ENCODE assay signal across 9 cellular contexts in the genomic region with DNA sequence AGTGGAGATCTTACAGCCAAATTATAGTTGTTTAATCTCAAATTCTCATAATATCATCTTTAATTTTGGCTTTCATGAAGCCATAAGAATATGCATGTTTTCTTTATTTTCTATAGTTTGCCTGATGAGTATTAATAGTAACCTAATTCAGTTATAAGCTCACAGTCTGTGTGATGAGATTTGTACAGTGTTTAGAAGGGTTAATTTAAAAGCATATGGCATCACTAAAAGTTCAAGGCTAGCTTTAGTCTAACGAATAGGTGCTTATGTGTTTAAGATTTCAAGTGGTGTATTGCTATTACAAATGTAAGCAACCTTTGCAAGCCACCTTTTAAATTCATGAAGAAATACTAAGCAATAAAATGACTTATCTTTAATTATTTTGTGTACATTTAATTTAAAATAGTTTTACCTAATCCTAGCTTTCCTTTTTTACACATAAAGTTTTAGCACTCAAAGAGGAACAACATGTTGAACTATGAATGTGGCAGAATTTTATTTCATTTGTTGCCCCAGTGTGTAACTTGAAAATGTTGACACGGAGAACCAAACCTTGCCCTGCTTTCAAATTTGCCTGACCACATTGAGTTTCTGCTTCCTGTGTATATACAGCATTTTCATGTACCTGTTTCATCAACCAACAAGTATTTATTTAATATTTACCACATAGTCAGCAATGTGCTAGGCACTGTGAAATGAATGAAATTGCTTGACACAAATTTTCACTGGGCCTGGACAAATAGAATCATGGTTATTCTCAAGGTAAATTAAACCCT. TPM values are rescaled to one million over a fixed set of nuclear protein-coding genes. Genes with fewer than 3 reads are reported as not detected.
DNase-seq lines count a peak whose midpoint lies in the region; ATAC-seq and TF ChIP-seq lines count a peak whose summit lies in the region.
"Had no signal": no experiment of that assay in that cellular context is flagged by ENCODE, and none has a peak within 500 bp of the region (broad histone marks: within the 10 kb centered on the region; RNA-seq: fewer than 3 reads in every experiment).

No MANE protein-coding gene starts in this region.

- peak overlapping the region; percentile 93 for H3K4me3 Mint-ChIP-seq in T-helper 17 cell

- H3K36me3 Mint-ChIP-seq in T-helper 17 cell (ENCODE audit: low read depth) = peaks cover 2% of the 10 kb centered on the region

- no TSS peak for BruUV-seq in A673 (replicated peaks; lab: Mats Ljungman, UMichigan)

- peaks cover 19% of the 10 kb centered on the region for H3K79me2 ChIP-seq in DND-41 (ENCODE audit: insufficient read depth, low read length)

- TF ChIP-seq CTCF in A673 (conservative IDR thresholded peaks at IDR 0.05; ENCODE audit: low read depth, low read length) (no peak), DND-41 (IDR thresholded peaks at IDR 0.05; ENCODE audit: borderline replicate concordance, extremely low read depth, low read length, poor library complexity, severe bottlenecking) (no peak)

- POLR2A ChIA-PET in A673 (lab: Charles Lee; ENCODE audit: low non-redundant PET) = no interaction called here

- H3K4me1 Mint-ChIP-seq in T-helper 17 cell = peaks cover 26% of the 10 kb centered on the region

- H3K27ac ChIP-seq in A673 (ENCODE audit: low read depth, low read length, poor library complexity, severe bottlenecking) (peak overlapping the region; percentile 84), DND-41 (ENCODE audit: low read length) (peak overlapping the region; percentile 87), iPS-20b (ENCODE audit: low read length) (peak overlapping the region; percentile 36)

- H2AFZ ChIP-seq in DND-41 (ENCODE audit: low read depth, low read length) = peak overlapping the region; percentile 90; the same call in 1 of the 2 replicates

- H3K4me3 ChIP-seq in A673 (ENCODE audit: low read depth, low read length, poor library complexity, severe bottlenecking) = peak overlapping the region; percentile 43
- peak overlapping the region; percentile 32 to 58 for H3K4me3 ChIP-seq in DND-41 (ENCODE audit: low read depth in 1 of 2, low read length in 2 of 2)
- peak overlapping the region; percentile 66 for H3K4me3 ChIP-seq in iPS-20b (ENCODE audit: low read length)

- H3K4me1 ChIP-seq in A673 (ENCODE audit: insufficient read depth, low read length, poor library complexity, severe bottlenecking) (peaks cover 36% of the 10 kb centered on the region), DND-41 (ENCODE audit: insufficient read depth, low read length) (peaks cover 33% of the 10 kb centered on the region), iPS-20b (ENCODE audit: insufficient read depth, low read length) (peaks cover 36% of the 10 kb centered on the region)

- DNase-seq in A673 (ENCODE audit: low spot score) (no peak), DND-41 (no peak), T-helper 17 cell (no peak), NK-92 (lab: John Stamatoyannopoulos, UW; ENCODE audit: unreplicated experiment) (no peak), nucleus accumbens (lab: John Stamatoyannopoulos, UW) (no peak), D341Med (ENCODE audit: low spot score) (no peak)
- DNase-seq: activated CD8-positive, alpha-beta memory T cell treated with anti-CD3 and anti-CD28 coated beads, Interleukin-2, amount 50 U/mL, for 4 hours had no signal

- CTCF ChIA-PET in A673 (lab: Charles Lee) = interaction anchor here (1.6 kb wide), 1 partner anchor 51 kb away, joined by 3 read pairs; no protein-coding TSS in a partner anchor

- H3K9ac ChIP-seq in DND-41 (ENCODE audit: low read depth, low read length) (peak overlapping the region; percentile 63), iPS-20b (ENCODE audit: low read depth, low read length) (peak overlapping the region; percentile 77; the same call in 1 of the 2 replicates)

- no peaks in the 10 kb centered on the region for H3K27me3 ChIP-seq in A673 (replicated peaks; ENCODE audit: insufficient read depth, low read depth, low read length, poor library complexity)
- no peaks in the 10 kb centered on the region for H3K27me3 ChIP-seq in DND-41 (ENCODE audit: insufficient read depth, low read length, poor library complexity)
- no peaks in the 10 kb centered on the region for H3K27me3 ChIP-seq in iPS-20b (ENCODE audit: insufficient read depth, low read length)

- no peaks in the 10 kb centered on the region for H3K27me3 Mint-ChIP-seq in T-helper 17 cell

- intact Hi-C loops in A673 (cut with micrococcal nuclease; ENCODE audit: unreplicated experiment) = no loop called here

- H4K20me1 ChIP-seq in DND-41 (ENCODE audit: insufficient read depth, low read length) = no peaks in the 10 kb centered on the region

- peak overlapping the region; percentile 68 for H3K4me2 ChIP-seq in DND-41 (ENCODE audit: insufficient read depth, low read length)

- H3K36me3 ChIP-seq in A673 (ENCODE audit: insufficient read depth, low read length, poor library complexity, severe bottlenecking) = peaks cover 4% of the 10 kb centered on the region
- H3K36me3 ChIP-seq in DND-41 (ENCODE audit: insufficient read depth, low read length) = peaks cover 13% of the 10 kb centered on the region
- H3K36me3 ChIP-seq in iPS-20b (ENCODE audit: insufficient read depth, low read depth, low read length) = peaks cover 39% of the 10 kb centered on the region

- H3K9me3 ChIP-seq in A673 (ENCODE audit: low read depth, low read length, poor library complexity, severe bottlenecking) (no peaks in the 10 kb centered on the region), DND-41 (ENCODE audit: insufficient read depth, low read length, severe bottlenecking) (no peaks in the 10 kb centered on the region), T-helper 17 cell (ENCODE audit: control insufficient read depth, low read length, poor library complexity, severe bottlenecking) (no peaks in the 10 kb centered on the region), iPS-20b (ENCODE audit: insufficient read depth, low read depth, low read length) (no peaks in the 10 kb centered on the region)

- ATAC-seq in DND-41 (ENCODE audit: insufficient read depth, low read depth) (no peak), T-helper 17 cell (no peak), GM19395 (IDR thresholded peaks at IDR 0.05; ENCODE audit: unreplicated experiment) (no peak)

- peak overlapping the region; percentile 75 for H3K27ac Mint-ChIP-seq in T-helper 17 cell

RNA-seq across cellular contexts. Expression of a gene that starts 41.5 kb away (rescaled TPM):
- 15.2 and 17.4 TPM in 2 replicates for total RNA-seq in A673 (2021)
- total RNA-seq in T-helper 17 cell = 1 to 10 TPM; 2.2 to 2.8 TPM

Comparison
In these comparisons a context has a peak if more than half of its experiments do, and no peak if none do; other contexts are left out.
1. H3K27ac ChIP-seq: peak in every context shown above with its lines; median percentile 87 in DND-41; 84 in A673; 36 in iPS-20b.